Comparison of ENCODE assay signal across 9 cellular contexts in genomic region chr1:64539808-64540207, GRCh38.
A peak's percentile ranks its signal among the peaks of the same experiment; 100 is the strongest.
DNase-seq lines count a peak whose midpoint lies in the region; ATAC-seq, FAIRE-seq and TF ChIP-seq lines count a peak whose summit lies in the region.
"Had no signal": no experiment of that assay in that cellular context is flagged by ENCODE, and none has a peak within 500 bp of the region (broad histone marks: within the 10 kb centered on the region; RNA-seq: fewer than 3 reads in every experiment).

No MANE protein-coding gene starts in this region.

- H3K4me3 Mint-ChIP-seq in activated CD8-positive, alpha-beta memory T cell treated with anti-CD3 and anti-CD28 coated beads, Interleukin-2, amount 10 ng/mL, durations not matched to agents 7 days and 5 days, result no peak overlapping the region

- H2BK15ac ChIP-seq in IMR-90 (ENCODE audit: low read depth, low read length), result no peak overlapping the region

- peaks cover 2% of the 10 kb centered on the region for H3K36me3 Mint-ChIP-seq in activated CD8-positive, alpha-beta memory T cell treated with anti-CD3 and anti-CD28 coated beads, Interleukin-2, amount 10 ng/mL, durations not matched to agents 7 days and 5 days

- 0 out of 2 replicates have a peak overlapping the region, but pooled peaks have one; percentile 6 for H2BK20ac ChIP-seq in IMR-90 (ENCODE audit: low read depth, low read length)

- H3K4me3 ChIP-seq in IMR-90 (ENCODE audit: insufficient read depth, low read depth, low read length), result no peak overlapping the region
- no peak overlapping the region for H3K4me3 ChIP-seq in small intestine (ENCODE audit: low read depth in 1 of 2, low read length in 2 of 2)

- no CpG with 5 or more reads among the region's 2 CpGs for WGBS in IMR-90 (ENCODE audit: extremely low coverage in 2 of 2, insufficient read length in 1 of 2), 2 experiments
- 41 to 62% (median 47%) methylated on average over 2 of the region's 2 CpGs for WGBS in small intestine, 3 donors

- no peak overlapping the region for H3K56ac ChIP-seq in IMR-90 (ENCODE audit: extremely low read depth, insufficient read depth, low read length)

- no peak overlapping the region for H3K9ac ChIP-seq in IMR-90 (ENCODE audit: low read depth, low read length)

- H2AK5ac ChIP-seq in IMR-90 (ENCODE audit: low read depth, low read length), result no peak overlapping the region

- dilution Hi-C loops in IMR-90 (cut with HindIII; ENCODE audit: low sequenced_read_pairs, unreplicated experiment), result no loop called here

- H2AK9ac ChIP-seq in IMR-90 (replicated peaks; ENCODE audit: low read depth, low read length, poor library complexity), result no peak overlapping the region

- no peak overlapping the region for H3K18ac ChIP-seq in IMR-90 (ENCODE audit: low read depth, low read length)

- H3K9me3 Mint-ChIP-seq in activated CD8-positive, alpha-beta memory T cell treated with anti-CD3 and anti-CD28 coated beads, Interleukin-2, amount 10 ng/mL, durations not matched to agents 7 days and 5 days (ENCODE audit: low read depth), result no peaks in the 10 kb centered on the region

- H4K5ac ChIP-seq in IMR-90 (ENCODE audit: low read depth, low read length), result no peak overlapping the region

- no peak overlapping the region for H4K8ac ChIP-seq in IMR-90 (ENCODE audit: low read depth in 2 of 2, low read length in 2 of 2)

- H2BK120ac ChIP-seq in IMR-90 (ENCODE audit: low read depth, low read length), result no peak overlapping the region

- H3K9me3 ChIP-seq in IMR-90 (ENCODE audit: control insufficient read depth, insufficient read depth, low read length) (no peaks in the 10 kb centered on the region), small intestine (ENCODE audit: control insufficient read depth, low read depth) (no peaks in the 10 kb centered on the region)

- CTCF ChIA-PET in IMR-90 (lab: Yijun Ruan, JAX), result no interaction called here
- CTCF ChIA-PET in activated CD8-positive, alpha-beta memory T cell treated with anti-CD3 and anti-CD28 coated beads, Interleukin-2, amount 10 ng/mL, durations not matched to agents 7 days and 5 days (lab: Charles Lee), result no interaction called here

- no peak overlapping the region for H3K23ac ChIP-seq in IMR-90 (ENCODE audit: low read depth, low read length)

- DNase-seq in IMR-90, result peak; percentile 35
- DNase-seq in amniotic epithelial cell (ENCODE audit: low read depth), result peak; percentile 62
- DNase-seq in iPS-NIHi11 (ENCODE audit: low spot score), result peak; percentile 25
- peak; percentile 54 for DNase-seq in small intestine
- no peak for DNase-seq in cortex of kidney (lab: John Stamatoyannopoulos, UW)
- DNase-seq in activated CD8-positive, alpha-beta memory T cell treated with anti-CD3 and anti-CD28 coated beads, Interleukin-2, amount 10 ng/mL, durations not matched to agents 7 days and 5 days, result no peak
- no peak for DNase-seq in DMS153 (lab: John Stamatoyannopoulos, UW)
- DNase-seq: activated gamma-delta T cell treated with Interleukin-2 at 50 U/mL for 16 hours had no signal

- TF ChIP-seq CTCF in IMR-90 (conservative IDR thresholded peaks at IDR 0.05; ENCODE audit: low read depth, low read length), result no peak

- 0 out of 2 replicates have a peak, but pooled peaks cover 3% of the 10 kb centered on the region for H3K9me1 ChIP-seq in IMR-90 (ENCODE audit: insufficient read depth, low read length)

- no peak overlapping the region for H2AFZ ChIP-seq in IMR-90 (replicated peaks; ENCODE audit: low read length, poor library complexity)

- intact Hi-C loops in IMR-90 (cut with micrococcal nuclease), result no loop called here

- peaks cover 14% of the 10 kb centered on the region for H3K4me1 Mint-ChIP-seq in activated CD8-positive, alpha-beta memory T cell treated with anti-CD3 and anti-CD28 coated beads, Interleukin-2, amount 10 ng/mL, durations not matched to agents 7 days and 5 days

- H3K4me1 ChIP-seq in IMR-90 (ENCODE audit: control insufficient read depth, insufficient read depth, low read length), result peaks cover 6% of the 10 kb centered on the region
- H3K4me1 ChIP-seq in small intestine (ENCODE audit: control insufficient read depth in 2 of 2, insufficient read depth in 1 of 2, low read depth in 1 of 2, low read length in 1 of 2), result peaks cover 0 to 10% of the 10 kb centered on the region in 2 donors

- ATAC-seq in IMR-90 (ENCODE audit: low read depth) (peak; percentile 24; the same call in 1 of the 2 replicates), GM21381 (IDR thresholded peaks at IDR 0.05; ENCODE audit: unreplicated experiment) (no peak)
- ATAC-seq in activated CD8-positive, alpha-beta memory T cell treated with anti-CD3 and anti-CD28 coated beads, Interleukin-2, amount 10 ng/mL, durations not matched to agents 7 days and 5 days, result no peak

- FAIRE-seq in small intestine (lab: Jason Lieb, UNC), result no peak

- H3K27ac Mint-ChIP-seq in activated CD8-positive, alpha-beta memory T cell treated with anti-CD3 and anti-CD28 coated beads, Interleukin-2, amount 10 ng/mL, durations not matched to agents 7 days and 5 days, result no peak overlapping the region

- no peak overlapping the region for H4K91ac ChIP-seq in IMR-90 (ENCODE audit: insufficient read depth, low read depth, low read length)

- no TSS peak for BruUV-seq in IMR-90 (replicated peaks; lab: Mats Ljungman, UMichigan)

- H3K79me1 ChIP-seq in IMR-90 (ENCODE audit: low read depth in 1 of 2, low read length in 2 of 2), result 0 out of 4 replicates have a peak, but pooled peaks cover 0 to 3% of the 10 kb centered on the region in 2 experiments

- TF ChIP-seq POLR2A in IMR-90 (IDR thresholded peaks at IDR 0.05; ENCODE audit: low read depth, low read length), result no peak

- H3K4ac ChIP-seq in IMR-90 (ENCODE audit: low read depth, low read length), result no peak overlapping the region

- H3K14ac ChIP-seq in IMR-90 (replicated peaks; ENCODE audit: low read depth, low read length), result no peak overlapping the region

- no peak overlapping the region for H2BK5ac ChIP-seq in IMR-90 (ENCODE audit: low read depth, low read length, poor library complexity, severe bottlenecking)

- H3K27ac ChIP-seq in IMR-90 (ENCODE audit: insufficient read depth, low read length) (no peak overlapping the region), small intestine (ENCODE audit: low read depth in 1 of 2, low read length in 1 of 2) (no peak overlapping the region)

- no peaks in the 10 kb centered on the region for H3K36me3 ChIP-seq in IMR-90 (ENCODE audit: control insufficient read depth, insufficient read depth, low read length)
- no peaks in the 10 kb centered on the region for H3K36me3 ChIP-seq in small intestine (ENCODE audit: control insufficient read depth in 2 of 2, insufficient read depth in 2 of 2, low read length in 2 of 2)

- H4K20me1 ChIP-seq in IMR-90 (ENCODE audit: insufficient read depth, low read length), result no peaks in the 10 kb centered on the region

- peaks cover 24% of the 10 kb centered on the region for H3K27me3 Mint-ChIP-seq in activated CD8-positive, alpha-beta memory T cell treated with anti-CD3 and anti-CD28 coated beads, Interleukin-2, amount 10 ng/mL, durations not matched to agents 7 days and 5 days

- no peaks in the 10 kb centered on the region for H3K27me3 ChIP-seq in IMR-90 (ENCODE audit: control insufficient read depth, insufficient read depth, low read length)
- no peaks in the 10 kb centered on the region for H3K27me3 ChIP-seq in small intestine (ENCODE audit: control insufficient read depth in 2 of 2, insufficient read depth in 2 of 2, low read length in 2 of 2)

- TF ChIP-seq RAD21 in IMR-90 (IDR thresholded peaks at IDR 0.05; ENCODE audit: low read length), result no peak

- POLR2A ChIA-PET in IMR-90 (lab: Charles Lee; ENCODE audit: unreplicated experiment), result no interaction called here

- peak overlapping the region; percentile 82; the same call in 1 of the 2 replicates for H3K4me2 ChIP-seq in IMR-90 (ENCODE audit: low read depth, low read length)

- in situ Hi-C loops in IMR-90 (cut with MboI; ENCODE audit: low sequenced_read_pairs), result no loop called here

TF ChIP-seq in IMR-90, 13 proteins besides CTCF, POLR2A, EP300 and RAD21:
- no peak for TF ChIP-seq SMC3 (IDR thresholded peaks at IDR 0.05; ENCODE audit: low read depth, low read length)
- no peak for TF ChIP-seq MAFK (IDR thresholded peaks at IDR 0.05; ENCODE audit: low read depth, low read length)
- TF ChIP-seq MAZ (IDR thresholded peaks at IDR 0.05; ENCODE audit: borderline replicate concordance, low read depth, low read length), result no peak
- no peak for TF ChIP-seq CHD1 (IDR thresholded peaks at IDR 0.05; ENCODE audit: low read depth, low read length)
- TF ChIP-seq RFX5 (IDR thresholded peaks at IDR 0.05; ENCODE audit: low read depth, low read length), result no peak
- TF ChIP-seq MXI1 (IDR thresholded peaks at IDR 0.05; ENCODE audit: borderline replicate concordance, low read depth, low read length), result no peak
TF ChIP-seq in IMR-90: peak in this region for 0.

Comparison
In these comparisons a context has a peak if more than half of its experiments do, and no peak if none do; other contexts are left out.
1. DNase-seq: peak in IMR-90 (single experiment), amniotic epithelial cell (single experiment), iPS-NIHi11 (single experiment) and small intestine (single experiment); none in cortex of kidney (single experiment), activated CD8-positive, alpha-beta memory T cell treated with anti-CD3 and anti-CD28 coated beads, Interleukin-2, amount 10 ng/mL, durations not matched to agents 7 days and 5 days (single experiment) and DMS153 (single experiment).